Comparison of ENCODE assay signal across 1 cellular context in genomic region chr2:220277445-220277960, GRCh38.
TF ChIP-seq lines count a peak whose summit lies in the region.

No MANE protein-coding gene starts in this region.

TF ChIP-seq in HCT116, 20 proteins besides CTCF, POLR2A, EP300 and RAD21 (continued from another document):
- TF ChIP-seq ZBTB33 (IDR thresholded peaks at IDR 0.05; ENCODE audit: extremely low read depth, insufficient replicate concordance, low read length) = no peak
- TF ChIP-seq ZNF274 (IDR thresholded peaks at IDR 0.05; ENCODE audit: low read depth, low read length) = no peak
- TF ChIP-seq ATF3 (IDR thresholded peaks at IDR 0.05) = no peak
